ENCODE assay signal across 9 cellular contexts in genomic region chr13:79749985-79750551, GRCh38.
A peak's percentile ranks its signal among the peaks of the same experiment; 100 is the strongest.
DNase-seq lines count a peak whose midpoint lies in the region; ATAC-seq and TF ChIP-seq lines count a peak whose summit lies in the region.
"Had no signal": no experiment of that assay in that cellular context is flagged by ENCODE, and none has a peak within 500 bp of the region (broad histone marks: within the 10 kb centered on the region; RNA-seq: fewer than 3 reads in every experiment).

No MANE protein-coding gene starts in this region.

- H2AK9ac ChIP-seq in IMR-90 (replicated peaks; ENCODE audit: low read depth, low read length, poor library complexity) = no peak overlapping the region

- no peak for TF ChIP-seq RAD21 in IMR-90 (IDR thresholded peaks at IDR 0.05; ENCODE audit: low read length)

- no peak overlapping the region for H3K23ac ChIP-seq in IMR-90 (ENCODE audit: low read depth, low read length)

- H3K4me3 ChIP-seq in IMR-90 (ENCODE audit: insufficient read depth, low read depth, low read length) (no peak overlapping the region), right lobe of liver (no peak overlapping the region), upper lobe of left lung (no peak overlapping the region)

- no peaks in the 10 kb centered on the region for H4K20me1 ChIP-seq in IMR-90 (ENCODE audit: insufficient read depth, low read length)

- H2AFZ ChIP-seq in IMR-90 (replicated peaks; ENCODE audit: low read length, poor library complexity) = peak overlapping the region; percentile 9

- H3K27me3 ChIP-seq in IMR-90 (ENCODE audit: control insufficient read depth, insufficient read depth, low read length) (no peaks in the 10 kb centered on the region), right lobe of liver (no peaks in the 10 kb centered on the region), upper lobe of left lung (no peaks in the 10 kb centered on the region)

- dilution Hi-C loops in IMR-90 (cut with HindIII; ENCODE audit: low sequenced_read_pairs, unreplicated experiment) = no loop called here

- CTCF ChIA-PET in IMR-90 (lab: Yijun Ruan, JAX) = no interaction called here

- WGBS in IMR-90 (ENCODE audit: extremely low coverage in 2 of 2, insufficient read length in 1 of 2), 2 experiments = no CpG with 5 or more reads among the region's 3 CpGs
- WGBS in right lobe of liver (ENCODE audit: insufficient coverage, low coverage, low lambda C conversion rate, missing lambda C conversion rate) = 37% methylated on average over 3 of the region's 3 CpGs
- WGBS in upper lobe of left lung, 2 donors = 23 to 33% methylated on average over 3 of the region's 3 CpGs

- no peak overlapping the region for H2BK20ac ChIP-seq in IMR-90 (ENCODE audit: low read depth, low read length)

- peak overlapping the region; percentile 0 for H2BK5ac ChIP-seq in IMR-90 (ENCODE audit: low read depth, low read length, poor library complexity, severe bottlenecking)

- 0 out of 2 replicates have a peak, but pooled peaks cover 3% of the 10 kb centered on the region for H3K4me1 ChIP-seq in IMR-90 (ENCODE audit: control insufficient read depth, insufficient read depth, low read length)
- no peaks in the 10 kb centered on the region for H3K4me1 ChIP-seq in right lobe of liver
- peaks cover 8 to 18% (median 11%) of the 10 kb centered on the region in 4 donors for H3K4me1 ChIP-seq in upper lobe of left lung

- H3K9me3 ChIP-seq in IMR-90 (ENCODE audit: control insufficient read depth, insufficient read depth, low read length) = no peaks in the 10 kb centered on the region
- H3K9me3 ChIP-seq in right lobe of liver = no peaks in the 10 kb centered on the region
- no peaks in the 10 kb centered on the region for H3K9me3 ChIP-seq in upper lobe of left lung

- H3K56ac ChIP-seq in IMR-90 (ENCODE audit: extremely low read depth, insufficient read depth, low read length) = no peak overlapping the region

- TF ChIP-seq EP300 in upper lobe of left lung (IDR thresholded peaks at IDR 0.05) = peak in 3 of 4 donors; percentile 23 to 76 (median 27)

- H4K8ac ChIP-seq in IMR-90 (ENCODE audit: low read depth in 2 of 2, low read length in 2 of 2) = no peak overlapping the region

- no peaks in the 10 kb centered on the region for H3K9me1 ChIP-seq in IMR-90 (ENCODE audit: insufficient read depth, low read length)

- in situ Hi-C loops in IMR-90 (cut with MboI; ENCODE audit: low sequenced_read_pairs) = no loop called here

- H2BK120ac ChIP-seq in IMR-90 (ENCODE audit: low read depth, low read length) = no peak overlapping the region

- no peak overlapping the region for H2BK15ac ChIP-seq in IMR-90 (ENCODE audit: low read depth, low read length)

- H3K18ac ChIP-seq in IMR-90 (ENCODE audit: low read depth, low read length) = no peak overlapping the region

- TF ChIP-seq POLR2A in IMR-90 (IDR thresholded peaks at IDR 0.05; ENCODE audit: low read depth, low read length) = no peak
- TF ChIP-seq POLR2A in right lobe of liver (IDR thresholded peaks at IDR 0.05) = no peak
- TF ChIP-seq POLR2A in upper lobe of left lung (IDR thresholded peaks at IDR 0.05) = no peak

- TF ChIP-seq CTCF in IMR-90 (conservative IDR thresholded peaks at IDR 0.05; ENCODE audit: low read depth, low read length) = no peak
- no peak for TF ChIP-seq CTCF in right lobe of liver (IDR thresholded peaks at IDR 0.05)
- no peak for TF ChIP-seq CTCF in upper lobe of left lung (IDR thresholded peaks at IDR 0.05)

- H3K4ac ChIP-seq in IMR-90 (ENCODE audit: low read depth, low read length) = no peak overlapping the region

- H3K14ac ChIP-seq in IMR-90 (replicated peaks; ENCODE audit: low read depth, low read length) = no peak overlapping the region

- H3K27ac ChIP-seq in IMR-90 (ENCODE audit: insufficient read depth, low read length) (no peak overlapping the region), right lobe of liver (no peak overlapping the region), upper lobe of left lung (peak overlapping the region in 1 of 4 donors; percentile 34)

- no peak overlapping the region for H3K9ac ChIP-seq in IMR-90 (ENCODE audit: low read depth, low read length)

- H3K36me3 ChIP-seq in IMR-90 (ENCODE audit: control insufficient read depth, insufficient read depth, low read length) (no peaks in the 10 kb centered on the region), right lobe of liver (no peaks in the 10 kb centered on the region), upper lobe of left lung (no peaks in the 10 kb centered on the region)

- H4K5ac ChIP-seq in IMR-90 (ENCODE audit: low read depth, low read length) = no peak overlapping the region

- POLR2A ChIA-PET in IMR-90 (lab: Charles Lee; ENCODE audit: unreplicated experiment) = no interaction called here

- H2AK5ac ChIP-seq in IMR-90 (ENCODE audit: low read depth, low read length) = no peak overlapping the region

- H4K91ac ChIP-seq in IMR-90 (ENCODE audit: insufficient read depth, low read depth, low read length) = no peak overlapping the region

- DNase-seq in IMR-90 = peak; percentile 97
- DNase-seq in dermis blood vessel endothelial cell = peak; percentile 87
- no peak for DNase-seq in right lobe of liver
- peak in 1 of 2 donors; percentile 66 for DNase-seq in upper lobe of left lung
- no peak for DNase-seq in stimulated activated CD4-positive, alpha-beta T cell treated with anti-CD3 and anti-CD28 coated beads, Interleukin-4, amount 100 ng/mL, for 4 hours
- DNase-seq in activated T-cell treated with anti-CD3 and anti-CD28 coated beads for 4 hours = no peak
- no peak for DNase-seq in NCI-H446 treated with DMSO at 0.1 percent for 48 hours (lab: John Stamatoyannopoulos, UW)
- DNase-seq: activated CD4-positive, alpha-beta T cell treated with anti-CD3 and anti-CD28 coated beads for 1 hour; MV-4-11 had no signal

- H3K79me1 ChIP-seq in IMR-90 (ENCODE audit: low read depth in 1 of 2, low read length in 2 of 2) = no peaks in the 10 kb centered on the region

- peak overlapping the region; percentile 16; the same call in 1 of the 2 replicates for H3K4me2 ChIP-seq in IMR-90 (ENCODE audit: low read depth, low read length)

- ATAC-seq in IMR-90 (ENCODE audit: low read depth) (peak; percentile 96), right lobe of liver (peak in 3 of 4 donors; percentile 22 to 67 (median 52)), upper lobe of left lung (ENCODE audit: low FRiP score in 2 of 2) (peak; percentile 93 to 95)

- intact Hi-C loops in IMR-90 (cut with micrococcal nuclease) = no loop called here
- intact Hi-C loops in right lobe of liver (cut with DNase I) = no loop called here

- no TSS peak for BruUV-seq in IMR-90 (replicated peaks; lab: Mats Ljungman, UMichigan)

TF ChIP-seq in IMR-90, 13 proteins besides CTCF, POLR2A, EP300 and RAD21:
- TF ChIP-seq BHLHE40 (IDR thresholded peaks at IDR 0.05; ENCODE audit: low read depth, low read length) (peak; percentile 33; the same call in 1 of the 2 replicates), ELK1 (IDR thresholded peaks at IDR 0.05; ENCODE audit: borderline replicate concordance, low read depth, low read length) (no peak), MAFK (IDR thresholded peaks at IDR 0.05; ENCODE audit: low read depth, low read length) (no peak), MXI1 (IDR thresholded peaks at IDR 0.05; ENCODE audit: borderline replicate concordance, low read depth, low read length) (no peak), NFE2L2 (IDR thresholded peaks at IDR 0.05; ENCODE audit: low read depth, low read length) (no peak), CEBPB (IDR thresholded peaks at IDR 0.05; ENCODE audit: low read depth, low read length) (peak; percentile 54)

Comparison
In these comparisons a context has a peak if more than half of its experiments do, and no peak if none do; other contexts are left out.
1. DNase-seq: peak in IMR-90 (single experiment) and dermis blood vessel endothelial cell (single experiment); none in right lobe of liver (0 of 3), stimulated activated CD4-positive, alpha-beta T cell treated with anti-CD3 and anti-CD28 coated beads, Interleukin-4, amount 100 ng/mL, for 4 hours (0 of 2), activated T-cell treated with anti-CD3 and anti-CD28 coated beads for 4 hours (single experiment) and NCI-H446 treated with DMSO at 0.1 percent for 48 hours (single experiment).
2. Peak in every context shown above with its lines, with median percentiles within 50 percentile points of each other: ATAC-seq.